Comparison of ENCODE assay signal across 31 cellular contexts in the genomic region with DNA sequence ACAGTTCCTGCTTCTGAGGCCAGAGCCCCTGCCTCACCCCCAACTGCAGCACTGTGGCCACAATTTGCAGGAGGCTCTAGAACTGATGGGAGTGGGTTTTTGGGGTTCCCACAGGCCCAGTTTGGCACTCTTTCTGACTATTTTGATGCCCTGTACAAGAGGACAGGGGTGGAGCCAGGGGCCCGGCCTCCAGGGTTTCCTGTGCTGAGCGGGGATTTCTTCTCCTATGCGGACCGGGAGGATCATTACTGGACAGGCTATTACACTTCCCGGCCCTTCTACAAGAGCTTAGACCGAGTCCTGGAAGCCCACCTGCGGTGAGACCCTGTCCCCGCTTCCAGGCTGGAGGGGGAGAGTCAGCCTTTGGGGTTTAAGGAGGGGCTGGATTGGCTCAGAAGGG.
"Had no signal": no experiment of that assay in that cellular context is flagged by ENCODE, and none has a peak within 500 bp of the region (broad histone marks: within the 10 kb centered on the region; RNA-seq: fewer than 3 reads in every experiment).

No MANE protein-coding gene starts in this region.

- H3K9me3 ChIP-seq: adrenal gland had no signal

- H3K9ac ChIP-seq: KMS-11 had no signal

- H3K4me3 ChIP-seq: adrenal gland, PC-9, SK-N-MC had no signal

- H3K27me3 ChIP-seq: adrenal gland had no signal

- DNase-seq: activated CD4-positive, alpha-beta T cell treated with anti-CD3 and anti-CD28 coated beads for 36 hours; activated CD4-positive, alpha-beta T cell treated with anti-CD3 and anti-CD28 coated beads, Interleukin-2, amount 10 ng/mL, durations not matched to agents 7 days and 5 days; activated CD4-positive, alpha-beta T cell treated with anti-CD3 and anti-CD28 coated beads, Interleukin-2, amount 50 U/mL, for 48 hours; activated CD8-positive, alpha-beta memory T cell treated with anti-CD3 and anti-CD28 coated beads, Interleukin-2, amount 50 U/mL, for 4 hours; activated gamma-delta T cell treated with Interleukin-2 at 50 U/mL for 16 hours; activated naive CD4-positive, alpha-beta T cell treated with anti-CD3 and anti-CD28 coated beads for 36 hours; activated T-cell treated with anti-CD3 and anti-CD28 coated beads for 4 hours; activated T-cell treated with anti-CD3 and anti-CD28 coated beads, Interleukin-2, amount 50 U/mL, for 4 hours; adrenal gland; caudate nucleus; MM.1S; MV-4-11; NCI-H1092; NCI-H1436 treated with DMSO at 0.1 percent for 48 hours; NCI-H1694 treated with DMSO at 0.1 percent for 48 hours; NCI-H2029; NCI-H345; NCI-H510A; NCI-H526; NCI-H748 treated with DMSO at 0.1 percent for 48 hours; NK-92 treated with Interleukin-12 subunit alpha and Interleukin-12 subunit beta, amount 100 ng/mL, for 24 hours; PC-9; Right ventricle myocardium superior had no signal

- H3K27ac ChIP-seq: adrenal gland, KMS-11, PC-9, RWPE1, SK-N-MC had no signal

- H2AFZ ChIP-seq: PC-9 had no signal

- FAIRE-seq: bronchial epithelial cell, RCC 7860, TTC549 had no signal

- H3K4me2 ChIP-seq: KMS-11, PC-9 had no signal

- ATAC-seq: activated CD4-positive, alpha-beta T cell treated with anti-CD3 and anti-CD28 coated beads for 36 hours; activated CD4-positive, CD25-positive, alpha-beta regulatory T cell treated with anti-CD3 and anti-CD28 coated beads, Interleukin-2, amount 50 U/mL, for 24 hours; activated naive CD4-positive, alpha-beta T cell treated with anti-CD3 and anti-CD28 coated beads, Interleukin-2, amount 50 U/mL, for 72 hours; activated T-cell treated with anti-CD3 and anti-CD28 coated beads, Interleukin-2, amount 50 U/mL, for 4 hours had no signal
